Comparison of ENCODE assay signal across 1 cellular context in the genomic region with DNA sequence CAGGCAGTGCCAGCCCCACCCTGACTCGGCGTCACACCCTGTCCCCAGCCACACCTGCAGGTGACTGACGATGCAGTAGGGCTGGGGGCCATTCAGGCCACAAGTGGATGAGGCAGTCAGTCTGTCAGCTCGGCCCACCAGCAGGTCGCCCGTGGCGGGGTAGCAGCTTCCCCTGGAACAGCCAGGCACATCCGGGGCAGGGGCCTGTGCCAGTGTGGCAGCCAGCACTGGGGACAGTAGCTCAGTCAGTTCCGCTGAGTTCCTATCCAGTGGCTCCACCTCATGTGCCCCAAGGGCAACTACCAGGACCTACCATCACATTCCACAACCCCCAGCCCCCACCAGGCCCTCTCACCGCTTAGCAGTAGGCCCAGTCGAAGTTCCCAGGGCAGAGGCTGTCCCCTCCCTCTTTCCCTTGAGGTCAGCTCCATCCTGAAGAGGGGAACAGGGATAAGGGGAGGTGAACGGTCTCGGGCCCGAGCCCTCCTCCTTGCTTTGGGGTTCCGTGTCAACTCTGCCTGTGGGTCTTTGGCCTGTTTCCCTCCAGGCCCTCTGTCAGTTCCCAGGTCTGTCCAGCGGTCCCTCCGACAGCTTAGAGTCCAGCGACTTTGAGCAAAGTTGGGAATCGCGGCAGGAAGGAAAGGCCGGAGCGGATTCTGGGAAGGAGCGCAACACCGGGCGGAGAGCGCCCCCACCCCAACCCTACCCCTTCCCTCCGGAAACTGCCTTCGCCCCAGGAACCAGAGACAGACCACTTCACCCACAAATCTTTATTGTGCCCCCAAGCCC.
A peak's percentile ranks its signal among the peaks of the same experiment; 100 is the strongest.
TF ChIP-seq lines count a peak whose summit lies in the region.

A gene (minus strand): TSS at position 614 of the 789 bp plus-strand sequence. CDS start 183 bp downstream, at position 431.

TF ChIP-seq in HepG2, 621 proteins besides CTCF, POLR2A, EP300 and RAD21 (continued from another document and continues in another):
- TF ChIP-seq HMG20A (CRISPR knock-in tag; IDR thresholded peaks at IDR 0.05; ENCODE audit: borderline replicate concordance) (no peak), TGIF2 (CRISPR knock-in tag; IDR thresholded peaks at IDR 0.05) (peak; percentile 57; the same call in 1 of the 2 replicates), DR1 (CRISPR knock-in tag; IDR thresholded peaks at IDR 0.05) (peak; percentile 54; the same call in 1 of the 2 replicates), EED (CRISPR knock-in tag; IDR thresholded peaks at IDR 0.05) (no peak), ZNF660 (CRISPR knock-in tag; IDR thresholded peaks at IDR 0.05; ENCODE audit: borderline replicate concordance, low read depth) (no peak), ZNF619 (CRISPR knock-in tag; IDR thresholded peaks at IDR 0.05) (0 out of 2 replicates have a peak, but pooled peaks have one; percentile 17), ZNF263 (CRISPR knock-in tag; IDR thresholded peaks at IDR 0.05) (peak; percentile 36; the same call in 1 of the 2 replicates), KAT2B (IDR thresholded peaks at IDR 0.05; ENCODE audit: borderline replicate concordance, low read depth, low read length) (no peak), RORA (CRISPR knock-in tag; IDR thresholded peaks at IDR 0.05) (no peak), ZNF205 (CRISPR knock-in tag; IDR thresholded peaks at IDR 0.05) (no peak), NBN (conservative IDR thresholded peaks at IDR 0.05) (no peak), GATAD1 (CRISPR knock-in tag; IDR thresholded peaks at IDR 0.05) (no peak), MXD4 (CRISPR knock-in tag; IDR thresholded peaks at IDR 0.05) (0 out of 2 replicates have a peak, but pooled peaks have one; percentile 34), ZNF234 (CRISPR knock-in tag; conservative IDR thresholded peaks at IDR 0.05) (no peak), ZBTB20 (CRISPR knock-in tag; IDR thresholded peaks at IDR 0.05; ENCODE audit: borderline replicate concordance, low read depth) (peak; percentile 74; the same call in 1 of the 2 replicates), HNF4A (CRISPR knock-in tag; IDR thresholded peaks at IDR 0.05) (peak; percentile 70), SRSF1 (optimal IDR thresholded peaks at IDR 0.05; ENCODE audit: low read depth, low read length) (no peak), ZNF326 (CRISPR knock-in tag; IDR thresholded peaks at IDR 0.05; ENCODE audit: borderline replicate concordance) (no peak), SIN3A (IDR thresholded peaks at IDR 0.05; ENCODE audit: borderline replicate concordance, low read depth, low read length) (peak; percentile 67; the same call in 1 of the 2 replicates), SMAD1 (CRISPR knock-in tag; IDR thresholded peaks at IDR 0.05; ENCODE audit: borderline replicate concordance, low read depth) (no peak), ZFP41 (CRISPR knock-in tag; IDR thresholded peaks at IDR 0.05; ENCODE audit: borderline replicate concordance) (0 out of 2 replicates have a peak, but pooled peaks have one; percentile 21), ZFP62 (CRISPR knock-in tag; IDR thresholded peaks at IDR 0.05) (no peak), ZNF20 (CRISPR knock-in tag; IDR thresholded peaks at IDR 0.05) (0 out of 2 replicates have a peak, but pooled peaks have one; percentile 43), HMGA1 (CRISPR knock-in tag; conservative IDR thresholded peaks at IDR 0.05) (no peak), CHD2 (IDR thresholded peaks at IDR 0.05; ENCODE audit: low read depth, low read length) (no peak), ETV6 (CRISPR knock-in tag; conservative IDR thresholded peaks at IDR 0.05) (no peak), MXI1 (IDR thresholded peaks at IDR 0.05; ENCODE audit: borderline replicate concordance, low read depth, low read length) (peak; percentile 75; the same call in 1 of the 3 replicates), POGZ (CRISPR knock-in tag; IDR thresholded peaks at IDR 0.05) (peak; percentile 46), HNRNPUL1 (IDR thresholded peaks at IDR 0.05; ENCODE audit: low read depth, low read length) (no peak), NONO (IDR thresholded peaks at IDR 0.05) (no peak), NONO (CRISPR knock-in tag; conservative IDR thresholded peaks at IDR 0.05) (0 out of 2 replicates have a peak, but pooled peaks have one; percentile 58), ZNF724P (CRISPR knock-in tag; IDR thresholded peaks at IDR 0.05; ENCODE audit: borderline replicate concordance) (peak; percentile 59; the same call in 1 of the 2 replicates), MBD4 (IDR thresholded peaks at IDR 0.05; ENCODE audit: borderline replicate concordance, low read length) (no peak), ELF4 (CRISPR knock-in tag; IDR thresholded peaks at IDR 0.05; ENCODE audit: borderline replicate concordance) (no peak), PCBP1 (IDR thresholded peaks at IDR 0.05; ENCODE audit: borderline replicate concordance, low read depth, low read length) (0 out of 2 replicates have a peak, but pooled peaks have one; percentile 22), ZNF292 (CRISPR knock-in tag; IDR thresholded peaks at IDR 0.05; ENCODE audit: borderline replicate concordance, low read depth) (no peak), NFKB2 (CRISPR knock-in tag; IDR thresholded peaks at IDR 0.05; ENCODE audit: borderline replicate concordance) (peak; percentile 69; the same call in 1 of the 2 replicates), ZNF629 (CRISPR knock-in tag; conservative IDR thresholded peaks at IDR 0.05) (no peak), ZNF317 (CRISPR knock-in tag; IDR thresholded peaks at IDR 0.05) (peak; percentile 79), CREB1 (IDR thresholded peaks at IDR 0.05) (no peak), CREB1 (CRISPR knock-in tag; IDR thresholded peaks at IDR 0.05) (no peak; the same call in 1 of the 2 replicates), CENPT (CRISPR knock-in tag; IDR thresholded peaks at IDR 0.05; ENCODE audit: low read depth) (no peak), KDM5B (CRISPR knock-in tag; IDR thresholded peaks at IDR 0.05; ENCODE audit: borderline replicate concordance) (peak; percentile 65; the same call in 1 of the 2 replicates), ZNF264 (CRISPR knock-in tag; IDR thresholded peaks at IDR 0.05) (0 out of 2 replicates have a peak, but pooled peaks have one; percentile 22), ZNF670 (CRISPR knock-in tag; IDR thresholded peaks at IDR 0.05; ENCODE audit: borderline replicate concordance) (peak; percentile 50; the same call in 1 of the 2 replicates), NFE2L2 (IDR thresholded peaks at IDR 0.05; ENCODE audit: low read length) (0 out of 2 replicates have a peak, but pooled peaks have one; percentile 3), ARNT2 (CRISPR knock-in tag; IDR thresholded peaks at IDR 0.05; ENCODE audit: low read depth) (0 out of 2 replicates have a peak, but pooled peaks have one; percentile 60)
- TF ChIP-seq, protein P1, sequence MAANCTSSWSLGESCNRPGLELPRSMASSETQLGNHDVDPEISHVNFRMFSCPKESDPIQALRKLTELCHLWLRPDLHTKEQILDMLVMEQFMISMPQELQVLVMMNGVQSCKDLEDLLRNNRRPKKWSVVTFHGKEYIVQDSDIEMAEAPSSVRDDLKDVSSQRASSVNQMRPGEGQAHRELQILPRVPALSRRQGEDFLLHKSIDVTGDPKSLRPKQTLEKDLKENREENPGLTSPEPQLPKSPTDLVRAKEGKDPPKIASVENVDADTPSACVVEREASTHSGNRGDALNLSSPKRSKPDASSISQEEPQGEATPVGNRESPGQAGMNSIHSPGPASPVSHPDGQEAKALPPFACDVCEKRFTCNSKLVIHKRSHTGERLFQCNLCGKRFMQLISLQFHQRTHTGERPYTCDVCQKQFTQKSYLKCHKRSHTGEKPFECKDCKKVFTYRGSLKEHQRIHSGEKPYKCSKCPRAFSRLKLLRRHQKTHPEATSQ (CRISPR knock-in tag; IDR thresholded peaks at IDR 0.05; ENCODE audit: borderline replicate concordance): no peak; the same call in 1 of the 2 replicates
- TF ChIP-seq, protein P2, sequence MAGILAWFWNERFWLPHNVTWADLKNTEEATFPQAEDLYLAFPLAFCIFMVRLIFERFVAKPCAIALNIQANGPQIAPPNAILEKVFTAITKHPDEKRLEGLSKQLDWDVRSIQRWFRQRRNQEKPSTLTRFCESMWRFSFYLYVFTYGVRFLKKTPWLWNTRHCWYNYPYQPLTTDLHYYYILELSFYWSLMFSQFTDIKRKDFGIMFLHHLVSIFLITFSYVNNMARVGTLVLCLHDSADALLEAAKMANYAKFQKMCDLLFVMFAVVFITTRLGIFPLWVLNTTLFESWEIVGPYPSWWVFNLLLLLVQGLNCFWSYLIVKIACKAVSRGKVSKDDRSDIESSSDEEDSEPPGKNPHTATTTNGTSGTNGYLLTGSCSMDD (CRISPR knock-in tag; IDR thresholded peaks at IDR 0.05): no peak
- TF ChIP-seq, protein P3, sequence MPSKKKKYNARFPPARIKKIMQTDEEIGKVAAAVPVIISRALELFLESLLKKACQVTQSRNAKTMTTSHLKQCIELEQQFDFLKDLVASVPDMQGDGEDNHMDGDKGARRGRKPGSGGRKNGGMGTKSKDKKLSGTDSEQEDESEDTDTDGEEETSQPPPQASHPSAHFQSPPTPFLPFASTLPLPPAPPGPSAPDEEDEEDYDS (CRISPR knock-in tag; IDR thresholded peaks at IDR 0.05): peak; percentile 84
- TF ChIP-seq, protein P4, sequence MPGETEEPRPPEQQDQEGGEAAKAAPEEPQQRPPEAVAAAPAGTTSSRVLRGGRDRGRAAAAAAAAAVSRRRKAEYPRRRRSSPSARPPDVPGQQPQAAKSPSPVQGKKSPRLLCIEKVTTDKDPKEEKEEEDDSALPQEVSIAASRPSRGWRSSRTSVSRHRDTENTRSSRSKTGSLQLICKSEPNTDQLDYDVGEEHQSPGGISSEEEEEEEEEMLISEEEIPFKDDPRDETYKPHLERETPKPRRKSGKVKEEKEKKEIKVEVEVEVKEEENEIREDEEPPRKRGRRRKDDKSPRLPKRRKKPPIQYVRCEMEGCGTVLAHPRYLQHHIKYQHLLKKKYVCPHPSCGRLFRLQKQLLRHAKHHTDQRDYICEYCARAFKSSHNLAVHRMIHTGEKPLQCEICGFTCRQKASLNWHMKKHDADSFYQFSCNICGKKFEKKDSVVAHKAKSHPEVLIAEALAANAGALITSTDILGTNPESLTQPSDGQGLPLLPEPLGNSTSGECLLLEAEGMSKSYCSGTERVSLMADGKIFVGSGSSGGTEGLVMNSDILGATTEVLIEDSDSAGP (CRISPR knock-in tag; IDR thresholded peaks at IDR 0.05; ENCODE audit: borderline replicate concordance): peak; percentile 65
- TF ChIP-seq, protein P5, sequence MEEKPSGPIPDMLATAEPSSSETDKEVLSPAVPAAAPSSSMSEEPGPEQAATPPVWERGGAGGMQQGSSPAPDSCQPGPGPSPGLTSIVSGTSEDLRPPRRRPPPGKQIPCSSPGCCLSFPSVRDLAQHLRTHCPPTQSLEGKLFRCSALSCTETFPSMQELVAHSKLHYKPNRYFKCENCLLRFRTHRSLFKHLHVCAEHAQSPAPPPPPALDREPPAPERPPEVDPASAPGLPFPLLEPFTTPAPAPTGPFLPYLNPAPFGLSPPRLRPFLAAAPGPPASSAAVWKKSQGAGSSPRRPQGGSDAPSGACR (CRISPR knock-in tag; IDR thresholded peaks at IDR 0.05): no peak
- TF ChIP-seq, protein P6, sequence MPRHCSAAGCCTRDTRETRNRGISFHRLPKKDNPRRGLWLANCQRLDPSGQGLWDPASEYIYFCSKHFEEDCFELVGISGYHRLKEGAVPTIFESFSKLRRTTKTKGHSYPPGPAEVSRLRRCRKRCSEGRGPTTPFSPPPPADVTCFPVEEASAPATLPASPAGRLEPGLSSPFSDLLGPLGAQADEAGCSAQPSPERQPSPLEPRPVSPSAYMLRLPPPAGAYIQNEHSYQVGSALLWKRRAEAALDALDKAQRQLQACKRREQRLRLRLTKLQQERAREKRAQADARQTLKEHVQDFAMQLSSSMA (CRISPR knock-in tag; IDR thresholded peaks at IDR 0.05): no peak
- TF ChIP-seq, protein P7, sequence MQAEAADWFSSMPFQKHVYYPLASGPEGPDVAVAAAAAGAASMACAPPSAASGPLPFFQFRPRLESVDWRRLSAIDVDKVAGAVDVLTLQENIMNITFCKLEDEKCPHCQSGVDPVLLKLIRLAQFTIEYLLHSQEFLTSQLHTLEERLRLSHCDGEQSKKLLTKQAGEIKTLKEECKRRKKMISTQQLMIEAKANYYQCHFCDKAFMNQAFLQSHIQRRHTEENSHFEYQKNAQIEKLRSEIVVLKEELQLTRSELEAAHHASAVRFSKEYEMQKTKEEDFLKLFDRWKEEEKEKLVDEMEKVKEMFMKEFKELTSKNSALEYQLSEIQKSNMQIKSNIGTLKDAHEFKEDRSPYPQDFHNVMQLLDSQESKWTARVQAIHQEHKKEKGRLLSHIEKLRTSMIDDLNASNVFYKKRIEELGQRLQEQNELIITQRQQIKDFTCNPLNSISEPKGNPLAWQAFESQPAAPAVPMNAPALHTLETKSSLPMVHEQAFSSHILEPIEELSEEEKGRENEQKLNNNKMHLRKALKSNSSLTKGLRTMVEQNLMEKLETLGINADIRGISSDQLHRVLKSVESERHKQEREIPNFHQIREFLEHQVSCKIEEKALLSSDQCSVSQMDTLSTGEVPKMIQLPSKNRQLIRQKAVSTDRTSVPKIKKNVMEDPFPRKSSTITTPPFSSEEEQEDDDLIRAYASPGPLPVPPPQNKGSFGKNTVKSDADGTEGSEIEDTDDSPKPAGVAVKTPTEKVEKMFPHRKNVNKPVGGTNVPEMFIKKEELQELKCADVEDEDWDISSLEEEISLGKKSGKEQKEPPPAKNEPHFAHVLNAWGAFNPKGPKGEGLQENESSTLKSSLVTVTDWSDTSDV (CRISPR knock-in tag; IDR thresholded peaks at IDR 0.05): no peak
- TF ChIP-seq, protein P8, sequence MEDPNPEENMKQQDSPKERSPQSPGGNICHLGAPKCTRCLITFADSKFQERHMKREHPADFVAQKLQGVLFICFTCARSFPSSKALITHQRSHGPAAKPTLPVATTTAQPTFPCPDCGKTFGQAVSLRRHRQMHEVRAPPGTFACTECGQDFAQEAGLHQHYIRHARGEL (CRISPR knock-in tag; IDR thresholded peaks at IDR 0.05): no peak
- TF ChIP-seq, protein P9, sequence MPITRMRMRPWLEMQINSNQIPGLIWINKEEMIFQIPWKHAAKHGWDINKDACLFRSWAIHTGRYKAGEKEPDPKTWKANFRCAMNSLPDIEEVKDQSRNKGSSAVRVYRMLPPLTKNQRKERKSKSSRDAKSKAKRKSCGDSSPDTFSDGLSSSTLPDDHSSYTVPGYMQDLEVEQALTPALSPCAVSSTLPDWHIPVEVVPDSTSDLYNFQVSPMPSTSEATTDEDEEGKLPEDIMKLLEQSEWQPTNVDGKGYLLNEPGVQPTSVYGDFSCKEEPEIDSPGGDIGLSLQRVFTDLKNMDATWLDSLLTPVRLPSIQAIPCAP (CRISPR knock-in tag; IDR thresholded peaks at IDR 0.05; ENCODE audit: low read depth): no peak
